Comparison of ENCODE assay signal across 11 cellular contexts in the genomic region with DNA sequence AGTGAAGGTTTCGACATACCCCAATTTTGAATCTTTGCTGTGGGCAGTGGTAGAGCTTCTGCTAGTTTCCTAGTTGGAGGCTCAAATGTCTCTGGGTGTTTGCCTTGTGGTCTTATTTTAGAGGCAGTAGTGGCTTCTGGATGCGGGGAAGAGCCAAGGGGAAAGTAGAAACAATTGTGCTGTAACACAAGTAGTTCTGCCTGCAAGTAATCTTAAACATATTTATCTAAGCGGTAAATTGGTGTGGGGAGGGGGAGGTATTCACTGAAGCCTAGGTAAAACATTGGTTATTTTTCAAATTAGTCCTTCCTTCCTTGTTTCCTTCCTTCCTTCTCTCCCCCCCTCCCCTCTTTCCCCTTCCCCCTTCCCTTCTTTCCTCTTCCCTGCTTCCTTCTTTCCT. TPM values are rescaled to one million over a fixed set of nuclear protein-coding genes. Genes with fewer than 3 reads are reported as not detected.
DNase-seq lines count a peak whose midpoint lies in the region; ATAC-seq, FAIRE-seq and TF ChIP-seq lines count a peak whose summit lies in the region.
"Had no signal": no experiment of that assay in that cellular context is flagged by ENCODE, and none has a peak within 500 bp of the region (broad histone marks: within the 10 kb centered on the region; RNA-seq: fewer than 3 reads in every experiment).

A gene with protein sequence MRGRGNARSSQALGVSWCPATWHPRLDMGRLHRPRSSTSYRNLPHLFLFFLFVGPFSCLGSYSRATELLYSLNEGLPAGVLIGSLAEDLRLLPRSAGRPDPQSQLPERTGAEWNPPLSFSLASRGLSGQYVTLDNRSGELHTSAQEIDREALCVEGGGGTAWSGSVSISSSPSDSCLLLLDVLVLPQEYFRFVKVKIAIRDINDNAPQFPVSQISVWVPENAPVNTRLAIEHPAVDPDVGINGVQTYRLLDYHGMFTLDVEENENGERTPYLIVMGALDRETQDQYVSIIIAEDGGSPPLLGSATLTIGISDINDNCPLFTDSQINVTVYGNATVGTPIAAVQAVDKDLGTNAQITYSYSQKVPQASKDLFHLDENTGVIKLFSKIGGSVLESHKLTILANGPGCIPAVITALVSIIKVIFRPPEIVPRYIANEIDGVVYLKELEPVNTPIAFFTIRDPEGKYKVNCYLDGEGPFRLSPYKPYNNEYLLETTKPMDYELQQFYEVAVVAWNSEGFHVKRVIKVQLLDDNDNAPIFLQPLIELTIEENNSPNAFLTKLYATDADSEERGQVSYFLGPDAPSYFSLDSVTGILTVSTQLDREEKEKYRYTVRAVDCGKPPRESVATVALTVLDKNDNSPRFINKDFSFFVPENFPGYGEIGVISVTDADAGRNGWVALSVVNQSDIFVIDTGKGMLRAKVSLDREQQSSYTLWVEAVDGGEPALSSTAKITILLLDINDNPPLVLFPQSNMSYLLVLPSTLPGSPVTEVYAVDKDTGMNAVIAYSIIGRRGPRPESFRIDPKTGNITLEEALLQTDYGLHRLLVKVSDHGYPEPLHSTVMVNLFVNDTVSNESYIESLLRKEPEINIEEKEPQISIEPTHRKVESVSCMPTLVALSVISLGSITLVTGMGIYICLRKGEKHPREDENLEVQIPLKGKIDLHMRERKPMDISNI (minus strand): TSS at position 101 of the 400 bp plus-strand sequence. CDS start 691 bp downstream, outside the sequence.

- H3K4me1 ChIP-seq in RWPE2 (ENCODE audit: insufficient read depth, poor library complexity, severe bottlenecking) = no peaks in the 10 kb centered on the region
- no peaks in the 10 kb centered on the region for H3K4me1 ChIP-seq in endothelial cell of umbilical vein (ENCODE audit: control insufficient read depth, extremely low read depth, insufficient read depth, low read length)
- peaks cover 16% of the 10 kb centered on the region for H3K4me1 ChIP-seq in muscle layer of colon (ENCODE audit: insufficient read depth, low read length)
- H3K4me1 ChIP-seq in tibial nerve = peaks cover 0 to 25% (median 0%) of the 10 kb centered on the region in 4 donors

- no peak within 1 kb of the TSS for H2AFZ ChIP-seq in endothelial cell of umbilical vein (ENCODE audit: low read depth, low read length)

- dilution Hi-C loops in endothelial cell of umbilical vein (cut with MboI; ENCODE audit: extremely low pct_ligation_motif_present, low sequenced_read_pairs) = no loop called here

- H3K4me2 ChIP-seq in endothelial cell of umbilical vein (ENCODE audit: insufficient read depth, low read length) = peak within 1 kb of the TSS; percentile 53

- no peaks in the 10 kb centered on the region for H3K9me1 ChIP-seq in endothelial cell of umbilical vein (replicated peaks; ENCODE audit: control insufficient read depth, extremely low read depth, insufficient read depth, low read length)

- H3K9me3 ChIP-seq in RWPE2 (ENCODE audit: severe bottlenecking) (no peaks in the 10 kb centered on the region), endothelial cell of umbilical vein (replicated peaks; ENCODE audit: control insufficient read depth, insufficient read depth, low read length) (no peaks in the 10 kb centered on the region), muscle layer of colon (ENCODE audit: low read length) (no peaks in the 10 kb centered on the region), tibial nerve (no peaks in the 10 kb centered on the region)
- H3K9me3 ChIP-seq: Peyer's patch had no signal

- CTCF ChIA-PET in endothelial cell of umbilical vein (lab: Charles Lee) = interaction anchor here (1.0 kb wide), 1 partner anchor 763 kb away, joined by 3 read pairs; no protein-coding TSS in a partner anchor

- BruUV-seq in endothelial cell of umbilical vein (replicated peaks; lab: Mats Ljungman, UMichigan) = no TSS peak

- no peak for ATAC-seq in RWPE2 (ENCODE audit: low read depth)
- ATAC-seq in HG02884 (IDR thresholded peaks at IDR 0.05; ENCODE audit: unreplicated experiment) = no peak

- H3K27ac ChIP-seq in RWPE2 (ENCODE audit: poor library complexity, severe bottlenecking) (no peak within 1 kb of the TSS), endothelial cell of umbilical vein (ENCODE audit: insufficient read depth, low read depth, low read length) (no peak within 1 kb of the TSS), muscle layer of colon (ENCODE audit: low read depth, low read length) (no peak within 1 kb of the TSS), tibial nerve (no peak within 1 kb of the TSS)
- H3K27ac ChIP-seq: Peyer's patch had no signal

- DNase-seq in RWPE2 (ENCODE audit: low spot score) = no peak
- no peak for DNase-seq in endothelial cell of umbilical vein (ENCODE audit: low read depth, low spot score)
- no peak for DNase-seq in tibial nerve (ENCODE audit: low spot score in 2 of 2)
- no peak for DNase-seq in stimulated activated naive CD4-positive, alpha-beta T cell treated with Interleukin-2 at 50 U/mL for 16 hours (lab: John Stamatoyannopoulos, UW)
- no peak for DNase-seq in GDM1 (lab: John Stamatoyannopoulos, UW)
- DNase-seq: activated CD4-positive, alpha-beta T cell treated with anti-CD3 and anti-CD28 coated beads for 4 hours; activated naive CD4-positive, alpha-beta T cell treated with anti-CD3 and anti-CD28 coated beads, Interleukin-2, amount 10 ng/mL, durations not matched to agents 7 days and 5 days had no signal

- intact Hi-C loops in endothelial cell of umbilical vein (cut with micrococcal nuclease) = loop anchor here (10.0 kb wide), 1 partner anchor 971 kb away; no protein-coding TSS in a partner anchor

- no peaks in the 10 kb centered on the region for H4K20me1 ChIP-seq in endothelial cell of umbilical vein (replicated peaks; ENCODE audit: control insufficient read depth, extremely low read depth, insufficient read depth, low read length)

- POLR2A ChIA-PET in endothelial cell of umbilical vein (lab: Charles Lee) = no interaction called here

- TF ChIP-seq CTCF in RWPE2 (IDR thresholded peaks at IDR 0.05; ENCODE audit: poor library complexity, severe bottlenecking) (no peak), endothelial cell of umbilical vein (IDR thresholded peaks at IDR 0.05; ENCODE audit: extremely low read depth in 1 of 2, insufficient read depth in 1 of 2, low read depth in 1 of 2, low read length in 2 of 2) (no peak), tibial nerve (IDR thresholded peaks at IDR 0.05) (no peak)

- peaks cover 35% of the 10 kb centered on the region for H3K27me3 ChIP-seq in RWPE2 (ENCODE audit: insufficient read depth, poor library complexity, severe bottlenecking)
- peaks cover 27 to 32% of the 10 kb centered on the region in 2 experiments for H3K27me3 ChIP-seq in endothelial cell of umbilical vein (ENCODE audit: control insufficient read depth in 2 of 2, insufficient read depth in 2 of 2, low read length in 2 of 2)
- peaks cover 0 to 7% of the 10 kb centered on the region in 2 donors for H3K27me3 ChIP-seq in muscle layer of colon (ENCODE audit: control insufficient read depth in 1 of 2, insufficient read depth in 2 of 2, low read length in 2 of 2)
- peaks cover 0 to 18% of the 10 kb centered on the region in 2 donors for H3K27me3 ChIP-seq in tibial nerve
- H3K27me3 ChIP-seq: Peyer's patch had no signal

- WGBS in tibial nerve, 2 donors = 61 to 64% methylated on average over 3 of the region's 3 CpGs

- no peaks in the 10 kb centered on the region for H3K79me2 ChIP-seq in endothelial cell of umbilical vein (ENCODE audit: control insufficient read depth, insufficient read depth, low read length)

- no peak for TF ChIP-seq POLR2A in endothelial cell of umbilical vein (IDR thresholded peaks at IDR 0.05; ENCODE audit: low read depth, low read length)
- no peak for TF ChIP-seq POLR2A in tibial nerve (IDR thresholded peaks at IDR 0.05)

- no peak for TF ChIP-seq EP300 in tibial nerve (IDR thresholded peaks at IDR 0.05)

- no peak within 1 kb of the TSS for H3K9ac ChIP-seq in endothelial cell of umbilical vein (replicated peaks; ENCODE audit: extremely low read depth, insufficient read depth, low read length)
- no peak within 1 kb of the TSS for H3K9ac ChIP-seq in muscle layer of colon (ENCODE audit: low read length)

- H3K4me3 ChIP-seq in RWPE2 (ENCODE audit: severe bottlenecking) (peak within 1 kb of the TSS; percentile 10), endothelial cell of umbilical vein (replicated peaks in 1 of 3; ENCODE audit: insufficient read depth in 1 of 3, low read depth in 1 of 3, low read length in 3 of 3) (peak within 1 kb of the TSS in 1 of 3 experiments; percentile 55), muscle layer of colon (ENCODE audit: low read depth in 1 of 2, low read length in 2 of 2) (peak within 1 kb of the TSS; percentile 33 to 50), tibial nerve (peak within 1 kb of the TSS in 3 of 4 donors; percentile 28 to 41 (median 35))

- FAIRE-seq in endothelial cell of umbilical vein (lab: Jason Lieb, UNC) = no peak

- H3K36me3 ChIP-seq in RWPE2 (ENCODE audit: low read depth) = no peaks in the 10 kb centered on the region
- H3K36me3 ChIP-seq in endothelial cell of umbilical vein (ENCODE audit: control insufficient read depth in 2 of 2, extremely low read depth in 1 of 2, insufficient read depth in 2 of 2, low read length in 2 of 2) = no peaks in the 10 kb centered on the region
- H3K36me3 ChIP-seq in muscle layer of colon (ENCODE audit: insufficient read depth, low read length) = no peaks in the 10 kb centered on the region
- no peaks in the 10 kb centered on the region for H3K36me3 ChIP-seq in tibial nerve
- H3K36me3 ChIP-seq: Peyer's patch had no signal

TF ChIP-seq in endothelial cell of umbilical vein, 7 proteins besides CTCF, POLR2A, EP300 and RAD21 (continues in another document):
- no peak for TF ChIP-seq MYC (IDR thresholded peaks at IDR 0.05; ENCODE audit: low read depth, low read length)
- no peak for TF ChIP-seq POLR2AphosphoS5 (IDR thresholded peaks at IDR 0.05; ENCODE audit: insufficient read depth, low read depth, low read length)
- no peak for TF ChIP-seq MAX (IDR thresholded peaks at IDR 0.05; ENCODE audit: insufficient read depth, insufficient read length)
- no peak for TF ChIP-seq GATA2 (IDR thresholded peaks at IDR 0.05; ENCODE audit: insufficient read depth, insufficient read length, low read depth, low read length)
- no peak for TF ChIP-seq JUN (IDR thresholded peaks at IDR 0.05; ENCODE audit: borderline replicate concordance, insufficient read depth, insufficient read length, low read depth)

RNA-seq across cellular contexts. Expression of the gene that starts here (rescaled TPM):
- total RNA-seq in endothelial cell of umbilical vein (not detected in 2 replicates), tibial nerve (1 to 10 TPM in 1 of 4 donors, under 1 TPM in 3; 0.21 to 2.0 (median 0.48) TPM)
- 0.01 TPM in 1 of 2 replicates, not detected in the other for polyA plus RNA-seq in endothelial cell of umbilical vein
- not detected in 2 replicates for polyA plus RNA-seq in endothelial cell of umbilical vein (2011; cell fraction: cytosol; rRNA removed)
- polyA plus RNA-seq in endothelial cell of umbilical vein (2011; cell fraction: nucleus; rRNA removed) = not detected in 2 replicates
- not detected in 2 replicates for polyA plus RNA-seq in endothelial cell of umbilical vein (2012)
- polyA minus RNA-seq in endothelial cell of umbilical vein = 0.04 TPM in 1 of 2 replicates, not detected in the other
- polyA minus RNA-seq in endothelial cell of umbilical vein (2011; cell fraction: cytosol; rRNA and poly(A)+ RNA removed) = not detected
- not detected in 2 replicates for polyA minus RNA-seq in endothelial cell of umbilical vein (2011; cell fraction: nucleus; rRNA and poly(A)+ RNA removed)
- total RNA-seq: mononuclear cell had no signal
